11 cellular contexts compared by ENCODE assay signal in the genomic region with DNA sequence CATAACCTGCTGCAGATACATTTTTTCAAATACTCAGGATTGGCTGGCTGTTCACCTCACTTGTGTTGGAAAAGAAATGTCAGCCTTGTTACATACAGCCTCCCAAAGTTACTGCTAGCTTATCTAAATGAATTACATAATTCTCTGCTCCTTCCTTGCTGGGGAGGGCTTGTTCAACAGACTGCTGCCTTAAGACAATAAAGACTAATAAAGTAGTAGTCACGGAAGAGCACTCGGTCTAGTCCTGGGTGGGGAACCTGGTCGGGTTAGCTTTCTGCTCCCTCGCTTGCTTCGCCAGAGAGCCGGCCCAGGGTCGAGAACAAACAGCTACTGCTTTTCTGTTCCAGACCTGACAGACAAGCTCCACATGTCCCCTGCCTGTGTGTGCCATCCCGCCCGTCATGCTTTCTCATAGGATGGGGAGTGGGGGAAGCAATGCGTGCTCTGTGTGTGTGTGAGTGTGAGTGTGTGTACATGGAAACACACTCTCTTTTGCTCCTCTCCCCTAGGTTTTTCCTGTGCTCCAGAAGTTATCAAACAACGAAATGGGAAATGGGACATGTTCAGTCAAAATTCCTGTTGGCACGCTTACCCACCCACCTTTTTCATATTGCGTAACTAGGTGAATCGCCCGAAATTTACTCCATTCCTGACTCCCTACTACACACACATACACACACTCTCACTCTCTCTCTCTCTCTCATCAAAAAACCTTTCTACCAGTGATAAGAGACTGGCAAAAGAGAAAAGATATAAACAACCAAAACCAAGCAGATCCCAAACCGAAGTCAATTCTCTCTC. TPM values are rescaled to one million over a fixed set of nuclear protein-coding genes. Genes with fewer than 3 reads are reported as not detected.
DNase-seq lines count a peak whose midpoint lies in the region; ATAC-seq and TF ChIP-seq lines count a peak whose summit lies in the region.
"Had no signal": no experiment of that assay in that cellular context is flagged by ENCODE, and none has a peak within 500 bp of the region (broad histone marks: within the 10 kb centered on the region; RNA-seq: fewer than 3 reads in every experiment).

No MANE protein-coding gene starts in this region.

- H3K27me3 ChIP-seq in right atrium auricular region (no peaks in the 10 kb centered on the region), heart right ventricle (peaks cover 0 to 69% (median 34%) of the 10 kb centered on the region in 7 donors)
- H3K27me3 ChIP-seq: BLaER1 treated with 17β-estradiol and CSF1 and Interleukin-3, amounts not matched to agents 10 nM and 100 nM had no signal

- H3K36me3 Mint-ChIP-seq in glutamatergic neuron (ENCODE audit: unreplicated experiment), result no peaks in the 10 kb centered on the region

- TF ChIP-seq CTCF in right atrium auricular region (IDR thresholded peaks at IDR 0.05) (no peak), heart right ventricle (IDR thresholded peaks at IDR 0.05) (no peak), glutamatergic neuron (IDR thresholded peaks at IDR 0.05; ENCODE audit: partially characterized antibody, unreplicated experiment) (no peak), omental fat pad (IDR thresholded peaks at IDR 0.05) (no peak)

- no peak overlapping the region for H3K27ac Mint-ChIP-seq in glutamatergic neuron (ENCODE audit: unreplicated experiment)

- no peak for ATAC-seq in heart right ventricle
- peak; percentile 45 for ATAC-seq in omental fat pad (ENCODE audit: low FRiP score)
- ATAC-seq in HG03342 (IDR thresholded peaks at IDR 0.05; ENCODE audit: unreplicated experiment), result no peak
- no peak for ATAC-seq in GM21367 (IDR thresholded peaks at IDR 0.05; ENCODE audit: unreplicated experiment)

- WGBS in heart right ventricle, 2 donors, result 43% methylated on average over 16 of the region's 16 CpGs

- H3K27ac ChIP-seq in right atrium auricular region (no peak overlapping the region), heart right ventricle (no peak overlapping the region)
- H3K27ac ChIP-seq: BLaER1 treated with 17β-estradiol and CSF1 and Interleukin-3, amounts not matched to agents 10 nM and 100 nM had no signal

- H3K4me3 Mint-ChIP-seq in glutamatergic neuron (ENCODE audit: unreplicated experiment), result peak overlapping the region; percentile 96

- no peak for DNase-seq in right atrium auricular region (ENCODE audit: low spot score)
- DNase-seq in heart right ventricle, result no peak
- DNase-seq in glutamatergic neuron, result peak; percentile 20
- DNase-seq in omental fat pad (ENCODE audit: low spot score), result no peak
- DNase-seq in 8988T, result no peak
- DNase-seq in NCI-H2107 (lab: John Stamatoyannopoulos, UW), result no peak
- DNase-seq: activated effector memory CD4-positive, alpha-beta T cell treated with Interleukin-2 at 50 U/mL for 16 hours; NCI-H345 had no signal

- H3K9me3 ChIP-seq in right atrium auricular region (no peaks in the 10 kb centered on the region), heart right ventricle (no peaks in the 10 kb centered on the region)

- no peaks in the 10 kb centered on the region for H3K36me3 ChIP-seq in right atrium auricular region
- no peaks in the 10 kb centered on the region for H3K36me3 ChIP-seq in heart right ventricle
- H3K36me3 ChIP-seq: BLaER1 treated with 17β-estradiol and CSF1 and Interleukin-3, amounts not matched to agents 10 nM and 100 nM had no signal

- intact Hi-C loops in heart right ventricle (cut with DNase I), result loop anchor here in 5 of 10 donors (5.0 to 10.0 kb wide), 5 partner anchors 166 to 836 kb away; partner anchors contain the start of gene NAF1 (in 1 of the 5)

- no peaks in the 10 kb centered on the region for H3K4me1 Mint-ChIP-seq in glutamatergic neuron (ENCODE audit: low read depth, unreplicated experiment)

- no peaks in the 10 kb centered on the region for H3K9me3 Mint-ChIP-seq in glutamatergic neuron (ENCODE audit: unreplicated experiment)

- peaks cover 4% of the 10 kb centered on the region for H3K27me3 Mint-ChIP-seq in glutamatergic neuron (ENCODE audit: unreplicated experiment)

- H3K4me3 ChIP-seq in right atrium auricular region (peak overlapping the region; percentile 43 to 51), heart right ventricle (peak overlapping the region in 5 of 10 donors; percentile 50 to 63 (median 58))
- H3K4me3 ChIP-seq: BLaER1 treated with 17β-estradiol and CSF1 and Interleukin-3, amounts not matched to agents 10 nM and 100 nM had no signal

- H3K4me1 ChIP-seq in right atrium auricular region (peaks cover 0 to 11% of the 10 kb centered on the region in 2 donors), heart right ventricle (peaks cover 0 to 15% (median 4%) of the 10 kb centered on the region in 9 donors)
- H3K4me1 ChIP-seq: BLaER1 treated with 17β-estradiol and CSF1 and Interleukin-3, amounts not matched to agents 10 nM and 100 nM had no signal

RNA-seq across cellular contexts. Expression of gene NPY1R, which starts 1.4 kb away (rescaled TPM):
- total RNA-seq in right atrium auricular region, result 1 to 10 TPM; 4.0 to 4.4 TPM
- 1 to 10 TPM in 3 of 10 donors, under 1 TPM in 7; 0.52 to 1.3 (median 0.92) TPM for total RNA-seq in heart right ventricle
- polyA plus RNA-seq in heart right ventricle, result 1 to 10 TPM in 1 of 2 donors, under 1 TPM in 1; 0.26 to 1.3 TPM
- 0.54 TPM for total RNA-seq in glutamatergic neuron (ENCODE audit: unreplicated experiment)
- total RNA-seq in omental fat pad, result 10 to 100 TPM; 11.5 to 51.1 (median 37.9) TPM

RNA-seq across cellular contexts. Expression of gene NPY5R, which starts 12.7 kb away (rescaled TPM):
- total RNA-seq in right atrium auricular region (under 1 TPM; 0.24 to 0.30 TPM), heart right ventricle (under 1 TPM in 4 of 10 donors, not detected in 6; 0.15 to 0.23 (median 0.19) TPM), glutamatergic neuron (ENCODE audit: unreplicated experiment) (not detected), omental fat pad (1 to 10 TPM in 3 of 4 donors, not detected in 1; 2.8 to 4.8 (median 3.2) TPM)
- under 1 TPM; 0.07 to 0.15 TPM for polyA plus RNA-seq in heart right ventricle
